8 cellular contexts compared by ENCODE assay signal in genomic region chr6:37566209-37566859, GRCh38.
DNase-seq lines count a peak whose midpoint lies in the region; ATAC-seq and TF ChIP-seq lines count a peak whose summit lies in the region.

No MANE protein-coding gene starts in this region.

- POLR2A ChIA-PET in HEK293 (lab: Yijun Ruan, JAX): no interaction called here
- POLR2A ChIA-PET in activated CD4-positive, alpha-beta memory T cell treated with anti-CD3 and anti-CD28 coated beads for 36 hours (lab: Charles Lee): interaction anchor here (1.1 kb wide), 1 partner anchor 83 kb away, joined by 3 read pairs; no protein-coding TSS in a partner anchor

- intact Hi-C loops in activated CD4-positive, alpha-beta memory T cell treated with anti-CD3 and anti-CD28 coated beads for 36 hours (cut with micrococcal nuclease): loop anchor here (1.0 to 5.0 kb wide), 2 partner anchors 82 to 126 kb away; no protein-coding TSS in a partner anchor

- H3K4me1 ChIP-seq in HEK293 (ENCODE audit: control insufficient read depth, insufficient read depth, low read length) (no peaks in the 10 kb centered on the region), mesodermal cell (ENCODE audit: control insufficient read depth, insufficient read depth, low read length, poor library complexity, severe bottlenecking) (peaks cover 11% of the 10 kb centered on the region)

- WGBS in mesodermal cell (ENCODE audit: insufficient coverage in 2 of 2), 2 experiments: 19 to 21% methylated on average over 11 to 16 of the region's 22 CpGs

- H3K27me3 Mint-ChIP-seq in activated CD4-positive, alpha-beta memory T cell treated with anti-CD3 and anti-CD28 coated beads for 36 hours: no peaks in the 10 kb centered on the region

- H3K9me3 ChIP-seq in HEK293 (ENCODE audit: control insufficient read depth, insufficient read depth, low read depth, low read length): no peaks in the 10 kb centered on the region
- H3K9me3 ChIP-seq in mesodermal cell (ENCODE audit: control insufficient read depth, low read length): no peaks in the 10 kb centered on the region

- H3K4me3 ChIP-seq in HEK293 (ENCODE audit: low read depth, low read length): no peak overlapping the region
- H3K4me3 ChIP-seq in mesodermal cell (ENCODE audit: extremely low read depth, insufficient read depth, low read length, poor library complexity, severe bottlenecking): peak overlapping the region; percentile 38

- TF ChIP-seq CTCF in HEK293 (tag by site-specific recombination; IDR thresholded peaks at IDR 0.05): peak; percentile 90

- CTCF ChIA-PET in HEK293 (lab: Yijun Ruan, JAX): interaction anchor here (0.5 to 6.6 kb wide), 23 partner anchors 10 to 306 kb away, joined by 3 to 110 read pairs (median 4); no protein-coding TSS in a partner anchor
- CTCF ChIA-PET in activated CD4-positive, alpha-beta memory T cell treated with anti-CD3 and anti-CD28 coated beads for 36 hours (lab: Charles Lee): interaction anchor here (0.6 to 4.6 kb wide), 40 partner anchors 10 to 251 kb away, joined by 3 to 43 read pairs (median 4); partner anchors contain the start of gene CMTR1

- H3K36me3 ChIP-seq in HEK293 (ENCODE audit: control insufficient read depth in 2 of 2, insufficient read depth in 1 of 2, low read length in 2 of 2): no peaks in the 10 kb centered on the region
- H3K36me3 ChIP-seq in mesodermal cell (ENCODE audit: control insufficient read depth, insufficient read depth, low read length): no peaks in the 10 kb centered on the region

- no peak for ATAC-seq in GM21528 (IDR thresholded peaks at IDR 0.05; ENCODE audit: low FRiP score, unreplicated experiment)

- H3K27ac ChIP-seq in HEK293 (ENCODE audit: extremely low read depth, low read depth, low read length): no peak overlapping the region
- peak overlapping the region; percentile 87 for H3K27ac ChIP-seq in mesodermal cell (ENCODE audit: low read depth, low read length, severe bottlenecking)

- no peak overlapping the region for H3K27ac Mint-ChIP-seq in activated CD4-positive, alpha-beta memory T cell treated with anti-CD3 and anti-CD28 coated beads for 36 hours

- no peaks in the 10 kb centered on the region for H3K36me3 Mint-ChIP-seq in activated CD4-positive, alpha-beta memory T cell treated with anti-CD3 and anti-CD28 coated beads for 36 hours

- DNase-seq in DMS53 (lab: John Stamatoyannopoulos, UW) (peak; percentile 59), NCI-H2227 (lab: John Stamatoyannopoulos, UW; ENCODE audit: unreplicated experiment) (peak; percentile 87), ecto neural progenitor cell (ENCODE audit: low spot score) (peak; percentile 90)
- DNase-seq in activated CD4-positive, alpha-beta memory T cell treated with anti-CD3 and anti-CD28 coated beads for 36 hours: peak; percentile 82
- peak; percentile 45 to 54 for DNase-seq in stimulated activated CD8-positive, alpha-beta memory T cell treated with anti-CD3 and anti-CD28 coated beads, Interleukin-2, amount 100 ng/mL, for 1 hour (ENCODE audit: low read depth in 2 of 2)

- no peaks in the 10 kb centered on the region for H3K9me3 Mint-ChIP-seq in activated CD4-positive, alpha-beta memory T cell treated with anti-CD3 and anti-CD28 coated beads for 36 hours

- H3K4me3 Mint-ChIP-seq in activated CD4-positive, alpha-beta memory T cell treated with anti-CD3 and anti-CD28 coated beads for 36 hours: peak overlapping the region; percentile 27

- H3K4me1 Mint-ChIP-seq in activated CD4-positive, alpha-beta memory T cell treated with anti-CD3 and anti-CD28 coated beads for 36 hours (ENCODE audit: low read depth): peaks cover 5% of the 10 kb centered on the region

TF ChIP-seq in HEK293, 187 proteins besides CTCF, POLR2A, EP300 and RAD21 (continues in another document):
- no peak for TF ChIP-seq ZNF302 (tag by site-specific recombination; IDR thresholded peaks at IDR 0.05; ENCODE audit: low read depth)
- no peak for TF ChIP-seq ZNF513 (tag by site-specific recombination; IDR thresholded peaks at IDR 0.05)
- TF ChIP-seq ZNF214 (tag by site-specific recombination; IDR thresholded peaks at IDR 0.05; ENCODE audit: borderline replicate concordance): no peak
- no peak for TF ChIP-seq ZNF16 (tag by site-specific recombination; IDR thresholded peaks at IDR 0.05; ENCODE audit: low read depth)
- no peak for TF ChIP-seq BCL6B (tag by site-specific recombination; IDR thresholded peaks at IDR 0.05)
- no peak for TF ChIP-seq ZNF37A (tag by site-specific recombination; IDR thresholded peaks at IDR 0.05)
- peak; percentile 20; the same call in 1 of the 2 replicates for TF ChIP-seq GLIS1 (tag by site-specific recombination; IDR thresholded peaks at IDR 0.05)
- TF ChIP-seq ZNF707 (tag by site-specific recombination; IDR thresholded peaks at IDR 0.05): no peak
- TF ChIP-seq ZNF610 (tag by site-specific recombination; IDR thresholded peaks at IDR 0.05; ENCODE audit: borderline replicate concordance): no peak
- TF ChIP-seq PRDM4 (tag by site-specific recombination; IDR thresholded peaks at IDR 0.05): no peak
- no peak for TF ChIP-seq KLF17 (tag by site-specific recombination; IDR thresholded peaks at IDR 0.05)
- TF ChIP-seq ZNF138 (tag by site-specific recombination; IDR thresholded peaks at IDR 0.05; ENCODE audit: borderline replicate concordance): no peak
- peak; percentile 100 for TF ChIP-seq ZNF223 (tag by site-specific recombination; IDR thresholded peaks at IDR 0.05)
